ENCODE assay signal across 2 cellular contexts in the genomic region with DNA sequence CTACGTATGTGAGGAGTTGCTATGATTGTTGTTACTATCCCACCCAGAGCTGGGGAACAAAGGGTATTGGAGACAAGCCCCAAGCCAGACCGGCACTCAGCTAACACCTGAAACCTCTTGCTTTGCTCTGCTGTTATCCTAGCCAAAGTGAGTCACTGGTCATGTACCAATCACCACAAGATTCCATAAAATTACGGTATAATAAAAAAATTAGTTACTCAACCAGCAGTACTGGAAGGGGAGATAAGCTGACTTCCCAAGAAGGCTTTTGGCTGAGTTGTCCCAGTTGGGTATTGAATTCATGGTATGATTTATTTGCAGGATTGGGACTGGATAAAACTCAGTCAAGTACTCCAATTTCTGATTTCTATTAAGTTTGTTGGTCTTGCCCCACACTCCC.
TF ChIP-seq lines count a peak whose summit lies in the region.

No MANE protein-coding gene starts in this region.

TF ChIP-seq in A549, 52 proteins besides CTCF, POLR2A, EP300 and RAD21:
- TF ChIP-seq RFX5 (IDR thresholded peaks at IDR 0.05): no peak
- TF ChIP-seq, protein P1, sequence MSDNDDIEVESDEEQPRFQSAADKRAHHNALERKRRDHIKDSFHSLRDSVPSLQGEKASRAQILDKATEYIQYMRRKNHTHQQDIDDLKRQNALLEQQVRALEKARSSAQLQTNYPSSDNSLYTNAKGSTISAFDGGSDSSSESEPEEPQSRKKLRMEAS (IDR thresholded peaks at IDR 0.05): no peak
TF ChIP-seq in A549: peak in this region for 0.

TF ChIP-seq in GM12878, 131 proteins besides CTCF, POLR2A, EP300 and RAD21:
- TF ChIP-seq HDAC2 (IDR thresholded peaks at IDR 0.05): no peak
- TF ChIP-seq CHD4 (IDR thresholded peaks at IDR 0.05): no peak
- no peak for TF ChIP-seq PML (IDR thresholded peaks at IDR 0.05; ENCODE audit: low read length)
- TF ChIP-seq MTA2 (IDR thresholded peaks at IDR 0.05; ENCODE audit: low read depth): no peak
- no peak for TF ChIP-seq POLR2AphosphoS2 (IDR thresholded peaks at IDR 0.05; ENCODE audit: low read depth, low read length)
- TF ChIP-seq WRNIP1 (IDR thresholded peaks at IDR 0.05; ENCODE audit: borderline replicate concordance, low read depth, low read length): no peak
- TF ChIP-seq BHLHE40 (IDR thresholded peaks at IDR 0.05; ENCODE audit: borderline replicate concordance in 1 of 2, low read depth in 2 of 2, low read length in 1 of 2): no peak
- TF ChIP-seq ATF7 (IDR thresholded peaks at IDR 0.05; ENCODE audit: low read depth): no peak
- TF ChIP-seq TBL1XR1 (IDR thresholded peaks at IDR 0.05; ENCODE audit: low read depth, low read length): no peak
- no peak for TF ChIP-seq ZNF622 (IDR thresholded peaks at IDR 0.05)
- TF ChIP-seq CREB1 (IDR thresholded peaks at IDR 0.05; ENCODE audit: low read depth): no peak
- no peak for TF ChIP-seq IRF4 (IDR thresholded peaks at IDR 0.05; ENCODE audit: low read depth, low read length)
- TF ChIP-seq, protein P2, sequence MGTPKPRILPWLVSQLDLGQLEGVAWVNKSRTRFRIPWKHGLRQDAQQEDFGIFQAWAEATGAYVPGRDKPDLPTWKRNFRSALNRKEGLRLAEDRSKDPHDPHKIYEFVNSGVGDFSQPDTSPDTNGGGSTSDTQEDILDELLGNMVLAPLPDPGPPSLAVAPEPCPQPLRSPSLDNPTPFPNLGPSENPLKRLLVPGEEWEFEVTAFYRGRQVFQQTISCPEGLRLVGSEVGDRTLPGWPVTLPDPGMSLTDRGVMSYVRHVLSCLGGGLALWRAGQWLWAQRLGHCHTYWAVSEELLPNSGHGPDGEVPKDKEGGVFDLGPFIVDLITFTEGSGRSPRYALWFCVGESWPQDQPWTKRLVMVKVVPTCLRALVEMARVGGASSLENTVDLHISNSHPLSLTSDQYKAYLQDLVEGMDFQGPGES (IDR thresholded peaks at IDR 0.05): no peak
- TF ChIP-seq, protein P3, sequence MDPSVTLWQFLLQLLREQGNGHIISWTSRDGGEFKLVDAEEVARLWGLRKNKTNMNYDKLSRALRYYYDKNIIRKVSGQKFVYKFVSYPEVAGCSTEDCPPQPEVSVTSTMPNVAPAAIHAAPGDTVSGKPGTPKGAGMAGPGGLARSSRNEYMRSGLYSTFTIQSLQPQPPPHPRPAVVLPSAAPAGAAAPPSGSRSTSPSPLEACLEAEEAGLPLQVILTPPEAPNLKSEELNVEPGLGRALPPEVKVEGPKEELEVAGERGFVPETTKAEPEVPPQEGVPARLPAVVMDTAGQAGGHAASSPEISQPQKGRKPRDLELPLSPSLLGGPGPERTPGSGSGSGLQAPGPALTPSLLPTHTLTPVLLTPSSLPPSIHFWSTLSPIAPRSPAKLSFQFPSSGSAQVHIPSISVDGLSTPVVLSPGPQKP (IDR thresholded peaks at IDR 0.05; ENCODE audit: low read depth, low read length): no peak
- TF ChIP-seq, protein P4, sequence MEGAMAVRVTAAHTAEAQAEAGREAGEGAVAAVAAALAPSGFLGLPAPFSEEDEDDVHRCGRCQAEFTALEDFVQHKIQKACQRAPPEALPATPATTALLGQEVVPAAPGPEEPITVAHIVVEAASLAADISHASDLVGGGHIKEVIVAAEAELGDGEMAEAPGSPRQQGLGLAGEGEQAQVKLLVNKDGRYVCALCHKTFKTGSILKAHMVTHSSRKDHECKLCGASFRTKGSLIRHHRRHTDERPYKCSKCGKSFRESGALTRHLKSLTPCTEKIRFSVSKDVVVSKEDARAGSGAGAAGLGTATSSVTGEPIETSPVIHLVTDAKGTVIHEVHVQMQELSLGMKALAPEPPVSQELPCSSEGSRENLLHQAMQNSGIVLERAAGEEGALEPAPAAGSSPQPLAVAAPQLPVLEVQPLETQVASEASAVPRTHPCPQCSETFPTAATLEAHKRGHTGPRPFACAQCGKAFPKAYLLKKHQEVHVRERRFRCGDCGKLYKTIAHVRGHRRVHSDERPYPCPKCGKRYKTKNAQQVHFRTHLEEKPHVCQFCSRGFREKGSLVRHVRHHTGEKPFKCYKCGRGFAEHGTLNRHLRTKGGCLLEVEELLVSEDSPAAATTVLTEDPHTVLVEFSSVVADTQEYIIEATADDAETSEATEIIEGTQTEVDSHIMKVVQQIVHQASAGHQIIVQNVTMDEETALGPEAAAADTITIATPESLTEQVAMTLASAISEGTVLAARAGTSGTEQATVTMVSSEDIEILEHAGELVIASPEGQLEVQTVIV (IDR thresholded peaks at IDR 0.05; ENCODE audit: borderline replicate concordance, partially characterized antibody): no peak
- TF ChIP-seq, protein P5, sequence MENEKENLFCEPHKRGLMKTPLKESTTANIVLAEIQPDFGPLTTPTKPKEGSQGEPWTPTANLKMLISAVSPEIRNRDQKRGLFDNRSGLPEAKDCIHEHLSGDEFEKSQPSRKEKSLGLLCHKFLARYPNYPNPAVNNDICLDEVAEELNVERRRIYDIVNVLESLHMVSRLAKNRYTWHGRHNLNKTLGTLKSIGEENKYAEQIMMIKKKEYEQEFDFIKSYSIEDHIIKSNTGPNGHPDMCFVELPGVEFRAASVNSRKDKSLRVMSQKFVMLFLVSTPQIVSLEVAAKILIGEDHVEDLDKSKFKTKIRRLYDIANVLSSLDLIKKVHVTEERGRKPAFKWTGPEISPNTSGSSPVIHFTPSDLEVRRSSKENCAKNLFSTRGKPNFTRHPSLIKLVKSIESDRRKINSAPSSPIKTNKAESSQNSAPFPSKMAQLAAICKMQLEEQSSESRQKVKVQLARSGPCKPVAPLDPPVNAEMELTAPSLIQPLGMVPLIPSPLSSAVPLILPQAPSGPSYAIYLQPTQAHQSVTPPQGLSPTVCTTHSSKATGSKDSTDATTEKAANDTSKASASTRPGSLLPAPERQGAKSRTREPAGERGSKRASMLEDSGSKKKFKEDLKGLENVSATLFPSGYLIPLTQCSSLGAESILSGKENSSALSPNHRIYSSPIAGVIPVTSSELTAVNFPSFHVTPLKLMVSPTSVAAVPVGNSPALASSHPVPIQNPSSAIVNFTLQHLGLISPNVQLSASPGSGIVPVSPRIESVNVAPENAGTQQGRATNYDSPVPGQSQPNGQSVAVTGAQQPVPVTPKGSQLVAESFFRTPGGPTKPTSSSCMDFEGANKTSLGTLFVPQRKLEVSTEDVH (IDR thresholded peaks at IDR 0.05; ENCODE audit: low read depth, partially characterized antibody): no peak
- TF ChIP-seq, protein P6, sequence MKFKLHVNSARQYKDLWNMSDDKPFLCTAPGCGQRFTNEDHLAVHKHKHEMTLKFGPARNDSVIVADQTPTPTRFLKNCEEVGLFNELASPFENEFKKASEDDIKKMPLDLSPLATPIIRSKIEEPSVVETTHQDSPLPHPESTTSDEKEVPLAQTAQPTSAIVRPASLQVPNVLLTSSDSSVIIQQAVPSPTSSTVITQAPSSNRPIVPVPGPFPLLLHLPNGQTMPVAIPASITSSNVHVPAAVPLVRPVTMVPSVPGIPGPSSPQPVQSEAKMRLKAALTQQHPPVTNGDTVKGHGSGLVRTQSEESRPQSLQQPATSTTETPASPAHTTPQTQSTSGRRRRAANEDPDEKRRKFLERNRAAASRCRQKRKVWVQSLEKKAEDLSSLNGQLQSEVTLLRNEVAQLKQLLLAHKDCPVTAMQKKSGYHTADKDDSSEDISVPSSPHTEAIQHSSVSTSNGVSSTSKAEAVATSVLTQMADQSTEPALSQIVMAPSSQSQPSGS (IDR thresholded peaks at IDR 0.05; ENCODE audit: low read length): no peak
- no peak for TF ChIP-seq NFYA (IDR thresholded peaks at IDR 0.05; ENCODE audit: borderline replicate concordance, low read depth, low read length)
